In genomic region chr14:95668235-95668772, GRCh38 we compare ENCODE assay signal across 25 cellular contexts. TPM values are rescaled to one million over a fixed set of nuclear protein-coding genes. Genes with fewer than 3 reads are reported as not detected.
DNase-seq lines count a peak whose midpoint lies in the region; ATAC-seq, FAIRE-seq and TF ChIP-seq lines count a peak whose summit lies in the region.
"Had no signal": no experiment of that assay in that cellular context is flagged by ENCODE, and none has a peak within 500 bp of the region (broad histone marks: within the 10 kb centered on the region; RNA-seq: fewer than 3 reads in every experiment).

No MANE protein-coding gene starts in this region.

- DNase-seq in GM12892 (ENCODE audit: insufficient read length), result no peak
- no peak for DNase-seq in Karpas-422
- DNase-seq in neural progenitor cell (ENCODE audit: low spot score), result no peak
- DNase-seq in activated T-cell treated with anti-CD3 and anti-CD28 coated beads for 4 hours, result no peak
- DNase-seq in effector CD4-positive, alpha-beta T cell, result no peak
- no peak for DNase-seq in NCI-H82 treated with DMSO at 0.1 percent for 48 hours (lab: John Stamatoyannopoulos, UW; ENCODE audit: unreplicated experiment)
- no peak for DNase-seq in left ventricle myocardium superior
- DNase-seq: activated CD4-positive, alpha-beta T cell treated with anti-CD3 and anti-CD28 coated beads, Interleukin-2, amount 10 ng/mL, durations not matched to agents 7 days and 5 days; activated gamma-delta T cell; amygdala; DND-41; glutamatergic neuron; MV-4-11; NCI-H1694 treated with DMSO at 0.1 percent for 48 hours; NCI-H226; SJCRH30; stimulated activated naive CD8-positive, alpha-beta T cell treated with anti-CD3 and anti-CD28 coated beads, Interleukin-15, Interleukin-2, amounts not matched to agents 100 U/mL and 50 U/mL, for 24 hours; thyroid gland had no signal

- intact Hi-C loops in left ventricle myocardium superior (cut with micrococcal nuclease), result no loop called here

- H3K4me3 ChIP-seq in Karpas-422 (ENCODE audit: low read length) (no peak overlapping the region), neural progenitor cell (no peak overlapping the region)
- H3K4me3 ChIP-seq: cardiac muscle cell, SJCRH30, thyroid gland had no signal

- peaks cover 12% of the 10 kb centered on the region for H3K4me1 Mint-ChIP-seq in neural progenitor cell
- H3K4me1 Mint-ChIP-seq: activated CD4-positive, alpha-beta T cell treated with anti-CD3 and anti-CD28 coated beads, Interleukin-2, amount 10 ng/mL, durations not matched to agents 7 days and 5 days had no signal

- H3K27ac Mint-ChIP-seq in neural progenitor cell, result peak overlapping the region; percentile 70
- H3K27ac Mint-ChIP-seq: activated CD4-positive, alpha-beta T cell treated with anti-CD3 and anti-CD28 coated beads, Interleukin-2, amount 10 ng/mL, durations not matched to agents 7 days and 5 days; dendritic cell treated with granulocyte-macrophage colony-stimulating factor and Interleukin-4, amounts not matched to agents 40 ng/mL and 50 ng/mL, for 4 days had no signal

- H4K20me1 ChIP-seq in Karpas-422 (ENCODE audit: insufficient read depth, low read depth, low read length), result no peaks in the 10 kb centered on the region
- H4K20me1 ChIP-seq in neural progenitor cell (ENCODE audit: low read depth), result no peaks in the 10 kb centered on the region

- H3K4me3 Mint-ChIP-seq in neural progenitor cell, result no peak overlapping the region
- H3K4me3 Mint-ChIP-seq: activated CD4-positive, alpha-beta T cell treated with anti-CD3 and anti-CD28 coated beads, Interleukin-2, amount 10 ng/mL, durations not matched to agents 7 days and 5 days; dendritic cell treated with granulocyte-macrophage colony-stimulating factor and Interleukin-4, amounts not matched to agents 40 ng/mL and 50 ng/mL, for 4 days had no signal

- H3K36me3 ChIP-seq in Karpas-422 (ENCODE audit: insufficient read depth, low read length) (no peaks in the 10 kb centered on the region), neural progenitor cell (no peaks in the 10 kb centered on the region)
- H3K36me3 ChIP-seq: cardiac muscle cell, SJCRH30, thyroid gland had no signal

- H3K4me2 ChIP-seq in Karpas-422 (ENCODE audit: low read depth, low read length, poor library complexity, severe bottlenecking), result peak overlapping the region; percentile 58
- H3K4me2 ChIP-seq in neural progenitor cell, result no peak overlapping the region
- H3K4me2 ChIP-seq: KMS-11 had no signal

- FAIRE-seq in GM12892 (lab: Jason Lieb, UNC), result peak; percentile 53

- peak; percentile 39 for ATAC-seq in GM19455 (IDR thresholded peaks at IDR 0.05; ENCODE audit: unreplicated experiment)
- no peak for ATAC-seq in left ventricle myocardium superior
- ATAC-seq: Panc1; stimulated activated naive CD8-positive, alpha-beta T cell treated with anti-CD3 and anti-CD28 coated beads, Interleukin-15, Interleukin-2, amounts not matched to agents 100 U/mL and 50 U/mL, for 24 hours had no signal

- peaks cover 13% of the 10 kb centered on the region for H3F3A ChIP-seq in neural progenitor cell (ENCODE audit: low read depth)

- peaks cover 8% of the 10 kb centered on the region for H3K27me3 Mint-ChIP-seq in neural progenitor cell (ENCODE audit: insufficient read depth, low read depth)

- peaks cover under 1% of the 10 kb centered on the region for H3K9me3 Mint-ChIP-seq in neural progenitor cell
- H3K9me3 Mint-ChIP-seq: activated CD4-positive, alpha-beta T cell treated with anti-CD3 and anti-CD28 coated beads, Interleukin-2, amount 10 ng/mL, durations not matched to agents 7 days and 5 days; dendritic cell treated with granulocyte-macrophage colony-stimulating factor and Interleukin-4, amounts not matched to agents 40 ng/mL and 50 ng/mL, for 4 days had no signal

- no peak for TF ChIP-seq POLR2A in GM12892 (IDR thresholded peaks at IDR 0.05; ENCODE audit: low read depth, low read length)

- H3K27me3 ChIP-seq in Karpas-422 (ENCODE audit: low read length) (no peaks in the 10 kb centered on the region), neural progenitor cell (peaks cover 17% of the 10 kb centered on the region)
- H3K27me3 ChIP-seq: cardiac muscle cell, thyroid gland had no signal

- H2AFZ ChIP-seq in Karpas-422 (ENCODE audit: low read length) (no peak overlapping the region), neural progenitor cell (replicated peaks) (no peak overlapping the region)

- H3K36me3 Mint-ChIP-seq in neural progenitor cell, result no peaks in the 10 kb centered on the region

- H3K27ac ChIP-seq in Karpas-422 (ENCODE audit: low read length) (peak overlapping the region; percentile 83), neural progenitor cell (no peak overlapping the region)
- H3K27ac ChIP-seq: cardiac muscle cell, KMS-11, SJCRH30, thyroid gland had no signal

- no peaks in the 10 kb centered on the region for H3K79me2 ChIP-seq in Karpas-422 (ENCODE audit: low read length)
- H3K79me2 ChIP-seq in neural progenitor cell (ENCODE audit: low read depth), result no peaks in the 10 kb centered on the region

- TF ChIP-seq CTCF in neural progenitor cell (IDR thresholded peaks at IDR 0.05), result no peak

- H3K9ac ChIP-seq in Karpas-422 (ENCODE audit: low read length) (peak overlapping the region; percentile 28), neural progenitor cell (no peak overlapping the region)
- H3K9ac ChIP-seq: KMS-11 had no signal

- H3K9me2 ChIP-seq in Karpas-422 (replicated peaks; ENCODE audit: insufficient read depth, low read length), result no peaks in the 10 kb centered on the region

- H3K4me1 ChIP-seq in Karpas-422 (ENCODE audit: low read length) (peaks cover 72% of the 10 kb centered on the region), neural progenitor cell (peaks cover 14% of the 10 kb centered on the region)
- H3K4me1 ChIP-seq: SJCRH30, thyroid gland had no signal

- H3K9me3 ChIP-seq in Karpas-422 (ENCODE audit: low read length), result no peaks in the 10 kb centered on the region
- H3K9me3 ChIP-seq in neural progenitor cell (ENCODE audit: low read depth), result no peaks in the 10 kb centered on the region
- H3K9me3 ChIP-seq: SJCRH30, thyroid gland had no signal

RNA-seq across cellular contexts. Expression of gene TCL1B, which starts 17.9 kb away (rescaled TPM):
- not detected for polyA plus RNA-seq in GM12892 (2012; ENCODE audit: missing spikeins)
- total RNA-seq in Karpas-422 (2014; rRNA removed; shearing (Covaris generic); ENCODE audit: low replicate concordance), result 0.37 TPM in 1 of 2 replicates, not detected in the other
- total RNA-seq in neural progenitor cell (ENCODE audit: low replicate concordance), result 0.12 TPM in 1 of 2 replicates, not detected in the other
- total RNA-seq in left ventricle myocardium superior, result not detected
- total RNA-seq: activated CD4-positive, alpha-beta T cell treated with anti-CD3 and anti-CD28 coated beads, Interleukin-2, amount 10 ng/mL, durations not matched to agents 7 days and 5 days; cardiac muscle cell; myocyte; SJCRH30; T-helper 1 cell treated with Interleukin-12 subunit alpha and Interleukin-12 subunit beta and Interleukin-4 antibody, amounts not matched to agents 30 ng/mL and 1 ng/mL, for 36 hours; thyroid gland had no signal
- polyA plus RNA-seq: cardiac muscle cell had no signal

RNA-seq across cellular contexts. Expression of gene TCL1A, which starts 45.6 kb away (rescaled TPM):
- polyA plus RNA-seq in GM12892 (2012; ENCODE audit: missing spikeins), result 85.8 TPM
- 24.1 and 52.1 TPM in 2 replicates for total RNA-seq in Karpas-422 (2014; rRNA removed; shearing (Covaris generic); ENCODE audit: low replicate concordance)
- total RNA-seq in neural progenitor cell (ENCODE audit: low replicate concordance) (not detected in 2 replicates), left ventricle myocardium superior (not detected)
- total RNA-seq: activated CD4-positive, alpha-beta T cell treated with anti-CD3 and anti-CD28 coated beads, Interleukin-2, amount 10 ng/mL, durations not matched to agents 7 days and 5 days; cardiac muscle cell; myocyte; SJCRH30; T-helper 1 cell treated with Interleukin-12 subunit alpha and Interleukin-12 subunit beta and Interleukin-4 antibody, amounts not matched to agents 30 ng/mL and 1 ng/mL, for 36 hours; thyroid gland had no signal
- polyA plus RNA-seq: cardiac muscle cell had no signal

Comparison
In these comparisons a context has a peak if more than half of its experiments do, and no peak if none do; other contexts are left out.
1. RNA of gene TCL1A, which starts 45.6 kb away (total RNA-seq): 24.1 to 52.1 TPM in Karpas-422; not detected in neural progenitor cell and not detected in left ventricle myocardium superior (single experiment); every median in the first group is over 10 times any median in the second.